Comparison of ENCODE assay signal across 13 cellular contexts in genomic region chr10:22702348-22702747, GRCh38. TPM values are rescaled to one million over a fixed set of nuclear protein-coding genes. Genes with fewer than 3 reads are reported as not detected.
DNase-seq lines count a peak whose midpoint lies in the region; ATAC-seq and TF ChIP-seq lines count a peak whose summit lies in the region.
"Had no signal": no experiment of that assay in that cellular context is flagged by ENCODE, and none has a peak within 500 bp of the region (broad histone marks: within the 10 kb centered on the region; RNA-seq: fewer than 3 reads in every experiment).

No MANE protein-coding gene starts in this region.

- no peak overlapping the region for H3K27ac ChIP-seq in CD4-positive, alpha-beta memory T cell (ENCODE audit: low read depth, low read length)
- H3K27ac ChIP-seq in A673 (ENCODE audit: low read depth, low read length, poor library complexity, severe bottlenecking) (no peak overlapping the region), brain microvascular endothelial cell (no peak overlapping the region)

- intact Hi-C loops in CD4-positive, alpha-beta memory T cell (cut with micrococcal nuclease), result loop anchor here (1.0 kb wide), 2 partner anchors 10 to 11 kb away; no protein-coding TSS in a partner anchor
- intact Hi-C loops in A673 (cut with micrococcal nuclease; ENCODE audit: unreplicated experiment), result loop anchor here (10.0 kb wide), 1 partner anchor 62 kb away; no protein-coding TSS in a partner anchor

- peak overlapping the region in 6 of 8 donors; percentile 1 to 74 (median 56) for H3K4me3 Mint-ChIP-seq in CD4-positive, alpha-beta memory T cell
- peak overlapping the region; percentile 60 for H3K4me3 Mint-ChIP-seq in central memory CD8-positive, alpha-beta T cell
- H3K4me3 Mint-ChIP-seq in memory B cell, result no peak overlapping the region
- H3K4me3 Mint-ChIP-seq: dendritic cell treated with granulocyte-macrophage colony-stimulating factor and Interleukin-4, amounts not matched to agents 40 ng/mL and 50 ng/mL, for 4 days had no signal

- peaks cover 0 to 2% (median 0%) of the 10 kb centered on the region in 8 donors for H3K9me3 Mint-ChIP-seq in CD4-positive, alpha-beta memory T cell
- no peaks in the 10 kb centered on the region for H3K9me3 Mint-ChIP-seq in central memory CD8-positive, alpha-beta T cell
- peaks cover 4% of the 10 kb centered on the region for H3K9me3 Mint-ChIP-seq in memory B cell

- no TSS peak for BruUV-seq in A673 (replicated peaks; lab: Mats Ljungman, UMichigan)

- POLR2A ChIA-PET in CD4-positive, alpha-beta memory T cell (lab: Charles Lee; ENCODE audit: partially characterized antibody), result interaction anchor here (1.0 to 3.7 kb wide), 6 partner anchors 11 to 52 kb away, joined by 3 to 28 read pairs (median 6); partner anchors contain the start of gene PIP4K2A
- POLR2A ChIA-PET in A673 (lab: Charles Lee; ENCODE audit: low non-redundant PET), result no interaction called here

- in situ Hi-C loops in G401 (cut with HindIII; ENCODE audit: low sequenced_read_pairs), result no loop called here
- in situ Hi-C loops in brain microvascular endothelial cell (cut with HindIII; ENCODE audit: low pct_ligation_motif_present, low sequenced_read_pairs), result loop anchor here (25.0 kb wide), 1 partner anchor 285 kb away; no protein-coding TSS in a partner anchor

- H3K4me3 ChIP-seq in CD4-positive, alpha-beta memory T cell (ENCODE audit: low read length in 2 of 2), result no peak overlapping the region
- H3K4me3 ChIP-seq in LNCaP clone FGC (ENCODE audit: low read depth, low read length), result no peak overlapping the region
- H3K4me3 ChIP-seq in A673 (ENCODE audit: low read depth, low read length, poor library complexity, severe bottlenecking), result no peak overlapping the region
- H3K4me3 ChIP-seq in brain microvascular endothelial cell (ENCODE audit: low read depth, low read length), result no peak overlapping the region

- H3K36me3 ChIP-seq in CD4-positive, alpha-beta memory T cell (ENCODE audit: insufficient read depth, low read length), result no peaks in the 10 kb centered on the region
- H3K36me3 ChIP-seq in A673 (ENCODE audit: insufficient read depth, low read length, poor library complexity, severe bottlenecking) (no peaks in the 10 kb centered on the region), brain microvascular endothelial cell (replicated peaks) (no peaks in the 10 kb centered on the region)

- TF ChIP-seq CTCF in LNCaP clone FGC (IDR thresholded peaks at IDR 0.05; ENCODE audit: control insufficient read depth, extremely low read depth, insufficient read depth) (no peak), A673 (conservative IDR thresholded peaks at IDR 0.05; ENCODE audit: low read depth, low read length) (no peak), brain microvascular endothelial cell (IDR thresholded peaks at IDR 0.05; ENCODE audit: low read depth, low read length, missing control alignments) (no peak)

- CTCF ChIA-PET in CD4-positive, alpha-beta memory T cell (lab: Charles Lee; ENCODE audit: partially characterized antibody), result interaction anchor here (0.7 kb wide), 1 partner anchor 48 kb away, joined by 3 read pairs; no protein-coding TSS in a partner anchor
- CTCF ChIA-PET in A673 (lab: Charles Lee), result no interaction called here

- peaks cover 100% of the 10 kb centered on the region for H3K4me1 ChIP-seq in CD4-positive, alpha-beta memory T cell (ENCODE audit: insufficient read depth, low read length)
- peaks cover 4% of the 10 kb centered on the region for H3K4me1 ChIP-seq in A673 (ENCODE audit: insufficient read depth, low read length, poor library complexity, severe bottlenecking)

- H3K27me3 Mint-ChIP-seq in CD4-positive, alpha-beta memory T cell, result no peaks in the 10 kb centered on the region
- no peaks in the 10 kb centered on the region for H3K27me3 Mint-ChIP-seq in central memory CD8-positive, alpha-beta T cell
- H3K27me3 Mint-ChIP-seq in memory B cell, result no peaks in the 10 kb centered on the region
- H3K27me3 Mint-ChIP-seq: dendritic cell treated with granulocyte-macrophage colony-stimulating factor and Interleukin-4, amounts not matched to agents 40 ng/mL and 50 ng/mL, for 4 days had no signal

- H3K4me1 Mint-ChIP-seq in CD4-positive, alpha-beta memory T cell, result peaks cover 75 to 95% (median 91%) of the 10 kb centered on the region in 4 donors
- peaks cover 90% of the 10 kb centered on the region for H3K4me1 Mint-ChIP-seq in central memory CD8-positive, alpha-beta T cell
- peaks cover 71% of the 10 kb centered on the region for H3K4me1 Mint-ChIP-seq in memory B cell

- H3K9me3 ChIP-seq in CD4-positive, alpha-beta memory T cell (ENCODE audit: control insufficient read depth in 1 of 2, low read length in 2 of 2), result no peaks in the 10 kb centered on the region
- no peaks in the 10 kb centered on the region for H3K9me3 ChIP-seq in A673 (ENCODE audit: low read depth, low read length, poor library complexity, severe bottlenecking)

- peak overlapping the region; percentile 12 to 90 (median 54) for H3K27ac Mint-ChIP-seq in CD4-positive, alpha-beta memory T cell
- H3K27ac Mint-ChIP-seq in central memory CD8-positive, alpha-beta T cell (ENCODE audit: low read depth), result peak overlapping the region; percentile 96
- peak overlapping the region; percentile 26 for H3K27ac Mint-ChIP-seq in memory B cell
- H3K27ac Mint-ChIP-seq: dendritic cell treated with granulocyte-macrophage colony-stimulating factor and Interleukin-4, amounts not matched to agents 40 ng/mL and 50 ng/mL, for 4 days had no signal

- peaks cover 24 to 33% of the 10 kb centered on the region in 2 donors for H3K36me3 Mint-ChIP-seq in CD4-positive, alpha-beta memory T cell
- peaks cover 31% of the 10 kb centered on the region for H3K36me3 Mint-ChIP-seq in central memory CD8-positive, alpha-beta T cell (ENCODE audit: insufficient read depth)
- H3K36me3 Mint-ChIP-seq in memory B cell, result peaks cover 20% of the 10 kb centered on the region

- no peaks in the 10 kb centered on the region for H3K27me3 ChIP-seq in CD4-positive, alpha-beta memory T cell (ENCODE audit: insufficient read depth, low read length)
- H3K27me3 ChIP-seq in A673 (replicated peaks; ENCODE audit: insufficient read depth, low read depth, low read length, poor library complexity) (no peaks in the 10 kb centered on the region), brain microvascular endothelial cell (replicated peaks) (no peaks in the 10 kb centered on the region)

- ATAC-seq in central memory CD8-positive, alpha-beta T cell (replicated peaks; ENCODE audit: extremely low read depth, poor library complexity, severe bottlenecking), result no peak
- ATAC-seq in memory B cell (ENCODE audit: low read depth), result no peak

- no peak for DNase-seq in CD4-positive, alpha-beta memory T cell
- DNase-seq in LNCaP clone FGC (ENCODE audit: low read depth) (peak; percentile 58), memory B cell (ENCODE audit: low spot score in 2 of 2) (no peak), G401 (ENCODE audit: low spot score) (no peak), A673 (ENCODE audit: low spot score) (no peak), brain microvascular endothelial cell (no peak), occipital lobe (lab: John Stamatoyannopoulos, UW) (no peak)
- no peak for DNase-seq in central memory CD8-positive, alpha-beta T cell (ENCODE audit: low spot score in 2 of 2)
- DNase-seq: activated CD4-positive, CD25-positive, alpha-beta regulatory T cell treated with anti-CD3 and anti-CD28 coated beads, Interleukin-2, amount 50 U/mL, for 72 hours; amniotic stem cell; NCI-H1105 treated with DMSO at 0.1 percent for 48 hours; T-helper 2 cell had no signal

RNA-seq across cellular contexts. Expression of gene PIP4K2A, which starts 12.0 kb away (rescaled TPM):
- total RNA-seq in CD4-positive, alpha-beta memory T cell, result 100 to 1,000 TPM; 171 to 179 TPM
- polyA plus RNA-seq in CD4-positive, alpha-beta memory T cell, result 10 to 100 TPM; 33.4 to 87.0 TPM
- 39.2 and 83.4 TPM in 2 replicates for total RNA-seq in G401 (2014; rRNA removed; shearing (Covaris generic))
- total RNA-seq in A673 (2021) (18.3 and 19.8 TPM in 2 replicates), occipital lobe (41.0 TPM)

Comparison
In these comparisons a context has a peak if more than half of its experiments do, and no peak if none do; other contexts are left out.
1. H3K27ac Mint-ChIP-seq: peak in every context shown above with its lines; median percentile 96 in central memory CD8-positive, alpha-beta T cell; 54 in CD4-positive, alpha-beta memory T cell; 26 in memory B cell.